ENCODE assay signal across 10 cellular contexts in genomic region chr17:50272246-50272645, GRCh38. TPM values are rescaled to one million over a fixed set of nuclear protein-coding genes. Genes with fewer than 3 reads are reported as not detected.
DNase-seq lines count a peak whose midpoint lies in the region; ATAC-seq and TF ChIP-seq lines count a peak whose summit lies in the region.
"Had no signal": no experiment of that assay in that cellular context is flagged by ENCODE, and none has a peak within 500 bp of the region (broad histone marks: within the 10 kb centered on the region; RNA-seq: fewer than 3 reads in every experiment).

No MANE protein-coding gene starts in this region.

- peak overlapping the region; percentile 75 for H3K27ac Mint-ChIP-seq in T-helper 17 cell

- intact Hi-C loops in gastrocnemius medialis (cut with DNase I; ENCODE audit: low total_unique reads): loop anchor here (2.0 to 10.0 kb wide), 2 partner anchors 25 to 247 kb away; no protein-coding TSS in a partner anchor
- intact Hi-C loops in mucosa of descending colon (cut with DNase I, micrococcal nuclease): loop anchor here in 1 of 2 donors (5.0 kb wide), 1 partner anchor 70 kb away; the partner anchor contains the start of gene COL1A1

- H3K36me3 Mint-ChIP-seq in T-helper 17 cell (ENCODE audit: low read depth): peaks cover 11% of the 10 kb centered on the region

- H3K9me3 ChIP-seq in T-helper 17 cell (ENCODE audit: control insufficient read depth, low read length, poor library complexity, severe bottlenecking) (no peaks in the 10 kb centered on the region), gastrocnemius medialis (no peaks in the 10 kb centered on the region), mucosa of descending colon (no peaks in the 10 kb centered on the region)
- H3K9me3 ChIP-seq: pancreas had no signal

- DNase-seq in D341Med (ENCODE audit: low spot score) (peak; percentile 43), T-helper 17 cell (no peak), fibroblast of villous mesenchyme (ENCODE audit: low read depth) (no peak), gastrocnemius medialis (no peak), mucosa of descending colon (no peak), NCI-H524 (lab: John Stamatoyannopoulos, UW) (no peak), NCI-H82 treated with DMSO at 0.1 percent for 48 hours (lab: John Stamatoyannopoulos, UW; ENCODE audit: unreplicated experiment) (no peak)
- DNase-seq: cerebellar nuclear complex had no signal

- H3K4me3 Mint-ChIP-seq in T-helper 17 cell: peak overlapping the region; percentile 92

- peaks cover 34% of the 10 kb centered on the region for H3K27me3 Mint-ChIP-seq in T-helper 17 cell

- no peaks in the 10 kb centered on the region for H3K36me3 ChIP-seq in gastrocnemius medialis
- no peaks in the 10 kb centered on the region for H3K36me3 ChIP-seq in mucosa of descending colon (ENCODE audit: low read depth)
- H3K36me3 ChIP-seq: pancreas had no signal

- peaks cover 13 to 19% (median 18%) of the 10 kb centered on the region in 3 donors for H3K27me3 ChIP-seq in gastrocnemius medialis
- H3K27me3 ChIP-seq: pancreas had no signal

- peak overlapping the region in 3 of 4 donors; percentile 1 to 42 (median 28) for H3K27ac ChIP-seq in gastrocnemius medialis
- H3K27ac ChIP-seq: pancreas had no signal

- no peak for TF ChIP-seq CTCF in fibroblast of villous mesenchyme (IDR thresholded peaks at IDR 0.05; ENCODE audit: insufficient read depth, low read depth, low read length)
- TF ChIP-seq CTCF in gastrocnemius medialis (IDR thresholded peaks at IDR 0.05 in 4 of 5, conservative IDR thresholded peaks at IDR 0.05 in 1 of 5): no peak
- TF ChIP-seq CTCF in mucosa of descending colon (IDR thresholded peaks at IDR 0.05): no peak

- peaks cover 0 to 8% of the 10 kb centered on the region in 2 donors for H3K4me1 ChIP-seq in gastrocnemius medialis
- peaks cover 21% of the 10 kb centered on the region for H3K4me1 ChIP-seq in mucosa of descending colon (ENCODE audit: low read depth)
- H3K4me1 ChIP-seq: pancreas had no signal

- H3K4me1 Mint-ChIP-seq in T-helper 17 cell: peaks cover 11% of the 10 kb centered on the region

- H3K4me3 ChIP-seq in fibroblast of villous mesenchyme (ENCODE audit: low read depth, low read length) (peak overlapping the region; percentile 66), gastrocnemius medialis (peak overlapping the region in 2 of 4 donors; percentile 54 to 67), mucosa of descending colon (no peak overlapping the region)

- ATAC-seq in T-helper 17 cell (no peak), gastrocnemius medialis (no peak), GM21786 (IDR thresholded peaks at IDR 0.05; ENCODE audit: unreplicated experiment) (no peak), mucosa of descending colon (no peak)

- TF ChIP-seq POLR2A in gastrocnemius medialis (IDR thresholded peaks at IDR 0.05): no peak

- in situ Hi-C loops in gastrocnemius medialis (cut with MboI; ENCODE audit: low sequenced_read_pairs in 4 of 4): loop anchor here in 3 of 4 donors (5.0 kb wide), 3 partner anchors 50 to 70 kb away; partner anchors contain the start of gene COL1A1 (in 1 of the 3)

RNA-seq across cellular contexts. Expression of gene TMEM92, which starts 2.0 kb away (rescaled TPM):
- not detected for total RNA-seq in T-helper 17 cell
- total RNA-seq in fibroblast of villous mesenchyme: under 0.01 TPM in 1 of 2 replicates, not detected in the other
- total RNA-seq in gastrocnemius medialis: not detected
- 1 to 10 TPM; 1.3 to 2.8 (median 2.6) TPM for total RNA-seq in mucosa of descending colon
